8 cellular contexts compared by ENCODE assay signal in genomic region chr3:195001961-195002861, GRCh38.
DNase-seq lines count a peak whose midpoint lies in the region; ATAC-seq lines count a peak whose summit lies in the region.

No MANE protein-coding gene starts in this region.

- ATAC-seq in activated CD4-positive, CD25-positive, alpha-beta regulatory T cell treated with anti-CD3 and anti-CD28 coated beads, Interleukin-2, amount 50 U/mL, for 24 hours: no peak
- peak; percentile 82 for ATAC-seq in HG03354 (IDR thresholded peaks at IDR 0.05; ENCODE audit: poor library complexity, severe bottlenecking, unreplicated experiment)
- no peak for ATAC-seq in activated naive CD8-positive, alpha-beta T cell treated with anti-CD3 and anti-CD28 coated beads, Interleukin-2, amount 10 ng/mL, durations not matched to agents 7 days and 5 days (ENCODE audit: low read depth)
- ATAC-seq in right cardiac atrium: peak; percentile 37 to 53
- ATAC-seq in stimulated activated effector memory CD8-positive, alpha-beta T cell treated with anti-CD3 and anti-CD28 coated beads, Interleukin-12 subunit alpha, Interleukin-12 subunit beta, amount 100 ng/mL, for 72 hours: peak; percentile 54

- no peaks in the 10 kb centered on the region for H3K36me3 Mint-ChIP-seq in activated naive CD8-positive, alpha-beta T cell treated with anti-CD3 and anti-CD28 coated beads, Interleukin-2, amount 10 ng/mL, durations not matched to agents 7 days and 5 days
- H3K36me3 Mint-ChIP-seq in stimulated activated effector memory CD8-positive, alpha-beta T cell treated with anti-CD3 and anti-CD28 coated beads, Interleukin-12 subunit alpha, Interleukin-12 subunit beta, amount 100 ng/mL, for 72 hours: no peaks in the 10 kb centered on the region
- no peaks in the 10 kb centered on the region for H3K36me3 Mint-ChIP-seq in activated CD4-positive, alpha-beta T cell treated with anti-CD3 and anti-CD28 coated beads, Interleukin-2, amount 10 ng/mL, durations not matched to agents 24 days and 14 days (ENCODE audit: low read depth)

- peaks cover 3% of the 10 kb centered on the region for H3K4me1 Mint-ChIP-seq in activated naive CD8-positive, alpha-beta T cell treated with anti-CD3 and anti-CD28 coated beads, Interleukin-2, amount 10 ng/mL, durations not matched to agents 7 days and 5 days
- H3K4me1 Mint-ChIP-seq in stimulated activated effector memory CD8-positive, alpha-beta T cell treated with anti-CD3 and anti-CD28 coated beads, Interleukin-12 subunit alpha, Interleukin-12 subunit beta, amount 100 ng/mL, for 72 hours: no peaks in the 10 kb centered on the region
- no peaks in the 10 kb centered on the region for H3K4me1 Mint-ChIP-seq in activated CD4-positive, alpha-beta T cell treated with anti-CD3 and anti-CD28 coated beads, Interleukin-2, amount 10 ng/mL, durations not matched to agents 24 days and 14 days

- H3K4me3 Mint-ChIP-seq in activated naive CD8-positive, alpha-beta T cell treated with anti-CD3 and anti-CD28 coated beads, Interleukin-2, amount 10 ng/mL, durations not matched to agents 7 days and 5 days: no peak overlapping the region
- no peak overlapping the region for H3K4me3 Mint-ChIP-seq in stimulated activated effector memory CD8-positive, alpha-beta T cell treated with anti-CD3 and anti-CD28 coated beads, Interleukin-12 subunit alpha, Interleukin-12 subunit beta, amount 100 ng/mL, for 72 hours
- no peak overlapping the region for H3K4me3 Mint-ChIP-seq in activated CD4-positive, alpha-beta T cell treated with anti-CD3 and anti-CD28 coated beads, Interleukin-2, amount 10 ng/mL, durations not matched to agents 24 days and 14 days

- 36% methylated on average over 9 of the region's 9 CpGs for WGBS in right cardiac atrium

- H3K9me3 ChIP-seq in right cardiac atrium (ENCODE audit: control insufficient read depth, low read length): no peaks in the 10 kb centered on the region

- POLR2A ChIA-PET in activated naive CD8-positive, alpha-beta T cell treated with anti-CD3 and anti-CD28 coated beads, Interleukin-2, amount 10 ng/mL, durations not matched to agents 7 days and 5 days (lab: Charles Lee): no interaction called here

- H3K27me3 Mint-ChIP-seq in activated naive CD8-positive, alpha-beta T cell treated with anti-CD3 and anti-CD28 coated beads, Interleukin-2, amount 10 ng/mL, durations not matched to agents 7 days and 5 days: peaks cover 27% of the 10 kb centered on the region
- peaks cover 8% of the 10 kb centered on the region for H3K27me3 Mint-ChIP-seq in activated CD4-positive, alpha-beta T cell treated with anti-CD3 and anti-CD28 coated beads, Interleukin-2, amount 10 ng/mL, durations not matched to agents 24 days and 14 days

- no peak overlapping the region for H3K4me3 ChIP-seq in right cardiac atrium (ENCODE audit: low read length)

- H3K27ac Mint-ChIP-seq in activated naive CD8-positive, alpha-beta T cell treated with anti-CD3 and anti-CD28 coated beads, Interleukin-2, amount 10 ng/mL, durations not matched to agents 7 days and 5 days: no peak overlapping the region
- H3K27ac Mint-ChIP-seq in stimulated activated effector memory CD8-positive, alpha-beta T cell treated with anti-CD3 and anti-CD28 coated beads, Interleukin-12 subunit alpha, Interleukin-12 subunit beta, amount 100 ng/mL, for 72 hours: no peak overlapping the region
- H3K27ac Mint-ChIP-seq in activated CD4-positive, alpha-beta T cell treated with anti-CD3 and anti-CD28 coated beads, Interleukin-2, amount 10 ng/mL, durations not matched to agents 24 days and 14 days: no peak overlapping the region

- H3K9me3 Mint-ChIP-seq in activated naive CD8-positive, alpha-beta T cell treated with anti-CD3 and anti-CD28 coated beads, Interleukin-2, amount 10 ng/mL, durations not matched to agents 7 days and 5 days: no peaks in the 10 kb centered on the region
- H3K9me3 Mint-ChIP-seq in stimulated activated effector memory CD8-positive, alpha-beta T cell treated with anti-CD3 and anti-CD28 coated beads, Interleukin-12 subunit alpha, Interleukin-12 subunit beta, amount 100 ng/mL, for 72 hours: no peaks in the 10 kb centered on the region
- no peaks in the 10 kb centered on the region for H3K9me3 Mint-ChIP-seq in activated CD4-positive, alpha-beta T cell treated with anti-CD3 and anti-CD28 coated beads, Interleukin-2, amount 10 ng/mL, durations not matched to agents 24 days and 14 days

- no peaks in the 10 kb centered on the region for H3K27me3 ChIP-seq in right cardiac atrium (ENCODE audit: control insufficient read depth, insufficient read depth)

- DNase-seq in activated CD4-positive, CD25-positive, alpha-beta regulatory T cell treated with anti-CD3 and anti-CD28 coated beads, Interleukin-2, amount 50 U/mL, for 72 hours: peak; percentile 27
- DNase-seq in NCI-H446 (lab: John Stamatoyannopoulos, UW) (peak; percentile 27 to 71), right cardiac atrium (peak; percentile 41 to 86 (median 85))
- peak; percentile 41 for DNase-seq in activated naive CD8-positive, alpha-beta T cell treated with anti-CD3 and anti-CD28 coated beads, Interleukin-2, amount 10 ng/mL, durations not matched to agents 7 days and 5 days
- no peak for DNase-seq in stimulated activated effector memory CD8-positive, alpha-beta T cell treated with anti-CD3 and anti-CD28 coated beads, Interleukin-12 subunit alpha, Interleukin-12 subunit beta, amount 100 ng/mL, for 72 hours (ENCODE audit: low spot score in 2 of 2)
- no peak for DNase-seq in activated CD4-positive, alpha-beta T cell treated with anti-CD3 and anti-CD28 coated beads, Interleukin-2, amount 10 ng/mL, durations not matched to agents 24 days and 14 days

- no peak overlapping the region for H3K27ac ChIP-seq in right cardiac atrium (ENCODE audit: low read length)

- H3K4me1 ChIP-seq in right cardiac atrium (ENCODE audit: control insufficient read depth, insufficient read depth, low read length): peaks cover 6% of the 10 kb centered on the region

- intact Hi-C loops in right cardiac atrium (cut with DNase I): loop anchor here in 3 of 4 donors (2.0 to 10.0 kb wide), 6 partner anchors 103 to 263 kb away; no protein-coding TSS in a partner anchor
- intact Hi-C loops in activated CD4-positive, alpha-beta T cell treated with anti-CD3 and anti-CD28 coated beads, Interleukin-2, amount 10 ng/mL, durations not matched to agents 24 days and 14 days (cut with micrococcal nuclease): no loop called here

Comparison
In these comparisons a context has a peak if more than half of its experiments do, and no peak if none do; other contexts are left out.
1. DNase-seq: peak in activated CD4-positive, CD25-positive, alpha-beta regulatory T cell treated with anti-CD3 and anti-CD28 coated beads, Interleukin-2, amount 50 U/mL, for 72 hours (single experiment), NCI-H446 (2 of 2), activated naive CD8-positive, alpha-beta T cell treated with anti-CD3 and anti-CD28 coated beads, Interleukin-2, amount 10 ng/mL, durations not matched to agents 7 days and 5 days (single experiment) and right cardiac atrium (3 of 3); none in stimulated activated effector memory CD8-positive, alpha-beta T cell treated with anti-CD3 and anti-CD28 coated beads, Interleukin-12 subunit alpha, Interleukin-12 subunit beta, amount 100 ng/mL, for 72 hours (0 of 2) and activated CD4-positive, alpha-beta T cell treated with anti-CD3 and anti-CD28 coated beads, Interleukin-2, amount 10 ng/mL, durations not matched to agents 24 days and 14 days (single experiment).
2. ATAC-seq: peak in HG03354 (single experiment), right cardiac atrium (2 of 2) and stimulated activated effector memory CD8-positive, alpha-beta T cell treated with anti-CD3 and anti-CD28 coated beads, Interleukin-12 subunit alpha, Interleukin-12 subunit beta, amount 100 ng/mL, for 72 hours (single experiment); none in activated CD4-positive, CD25-positive, alpha-beta regulatory T cell treated with anti-CD3 and anti-CD28 coated beads, Interleukin-2, amount 50 U/mL, for 24 hours (0 of 2) and activated naive CD8-positive, alpha-beta T cell treated with anti-CD3 and anti-CD28 coated beads, Interleukin-2, amount 10 ng/mL, durations not matched to agents 7 days and 5 days (single experiment).